In genomic region chrX:44314259-44314734, GRCh38 we compare ENCODE assay signal across 8 cellular contexts. TPM values are rescaled to one million over a fixed set of nuclear protein-coding genes. Genes with fewer than 3 reads are reported as not detected.
DNase-seq lines count a peak whose midpoint lies in the region; ATAC-seq and FAIRE-seq lines count a peak whose summit lies in the region.

No MANE protein-coding gene starts in this region.

- no peaks in the 10 kb centered on the region for H3K27me3 Mint-ChIP-seq in activated CD8-positive, alpha-beta T cell treated with anti-CD3 and anti-CD28 coated beads, Interleukin-2, amount 10 ng/mL, durations not matched to agents 7 days and 5 days (ENCODE audit: low read depth)

- CTCF ChIA-PET in activated CD8-positive, alpha-beta T cell treated with anti-CD3 and anti-CD28 coated beads, Interleukin-2, amount 10 ng/mL, durations not matched to agents 7 days and 5 days (lab: Charles Lee) = no interaction called here

- H3K4me3 Mint-ChIP-seq in activated CD8-positive, alpha-beta T cell treated with anti-CD3 and anti-CD28 coated beads, Interleukin-2, amount 10 ng/mL, durations not matched to agents 7 days and 5 days = no peak overlapping the region

- POLR2A ChIA-PET in activated CD8-positive, alpha-beta T cell treated with anti-CD3 and anti-CD28 coated beads, Interleukin-2, amount 10 ng/mL, durations not matched to agents 7 days and 5 days (lab: Charles Lee) = no interaction called here

- intact Hi-C loops in posterior cingulate gyrus (cut with DNase I) = no loop called here

- H3K4me1 Mint-ChIP-seq in activated CD8-positive, alpha-beta T cell treated with anti-CD3 and anti-CD28 coated beads, Interleukin-2, amount 10 ng/mL, durations not matched to agents 7 days and 5 days (ENCODE audit: low read depth) = peaks cover 12% of the 10 kb centered on the region

- DNase-seq in AML-193 (lab: John Stamatoyannopoulos, UW) (peak; percentile 55 to 65), HTR-8/SVneo (ENCODE audit: insufficient read length, low spot score) (peak; percentile 19), islet precursor cell (peak; percentile 60), posterior cingulate gyrus (no peak), NCI-H2107 treated with DMSO at 0.1 percent for 48 hours (lab: John Stamatoyannopoulos, UW; ENCODE audit: unreplicated experiment) (no peak), NCI-H2107 (lab: John Stamatoyannopoulos, UW) (no peak)
- DNase-seq in activated CD8-positive, alpha-beta T cell treated with anti-CD3 and anti-CD28 coated beads, Interleukin-2, amount 10 ng/mL, durations not matched to agents 7 days and 5 days = no peak

- no peak for FAIRE-seq in HTR-8/SVneo (lab: Jason Lieb, UNC)

- peak overlapping the region; percentile 24 for H3K27ac Mint-ChIP-seq in activated CD8-positive, alpha-beta T cell treated with anti-CD3 and anti-CD28 coated beads, Interleukin-2, amount 10 ng/mL, durations not matched to agents 7 days and 5 days

- no peaks in the 10 kb centered on the region for H3K36me3 Mint-ChIP-seq in activated CD8-positive, alpha-beta T cell treated with anti-CD3 and anti-CD28 coated beads, Interleukin-2, amount 10 ng/mL, durations not matched to agents 7 days and 5 days (ENCODE audit: low read depth)

- no peak for ATAC-seq in activated CD8-positive, alpha-beta T cell treated with anti-CD3 and anti-CD28 coated beads, Interleukin-2, amount 10 ng/mL, durations not matched to agents 7 days and 5 days
- no peak for ATAC-seq in GM21529 (IDR thresholded peaks at IDR 0.05; ENCODE audit: unreplicated experiment)

- no peaks in the 10 kb centered on the region for H3K9me3 Mint-ChIP-seq in activated CD8-positive, alpha-beta T cell treated with anti-CD3 and anti-CD28 coated beads, Interleukin-2, amount 10 ng/mL, durations not matched to agents 7 days and 5 days (ENCODE audit: insufficient read depth)

RNA-seq across cellular contexts. Expression of gene EFHC2, which starts 29.2 kb away (rescaled TPM):
- under 1 TPM; 0.31 to 0.53 TPM for total RNA-seq in activated CD8-positive, alpha-beta T cell treated with anti-CD3 and anti-CD28 coated beads, Interleukin-2, amount 10 ng/mL, durations not matched to agents 7 days and 5 days

Comparison
In these comparisons a context has a peak if more than half of its experiments do, and no peak if none do; other contexts are left out.
1. DNase-seq: peak in AML-193 (2 of 2), HTR-8/SVneo (single experiment) and islet precursor cell (single experiment); none in activated CD8-positive, alpha-beta T cell treated with anti-CD3 and anti-CD28 coated beads, Interleukin-2, amount 10 ng/mL, durations not matched to agents 7 days and 5 days (single experiment), posterior cingulate gyrus (0 of 10), NCI-H2107 treated with DMSO at 0.1 percent for 48 hours (single experiment) and NCI-H2107 (single experiment).